In genomic region chr1:117651616-117652015, GRCh38 we compare ENCODE assay signal across 19 cellular contexts. TPM values are rescaled to one million over a fixed set of nuclear protein-coding genes. Genes with fewer than 3 reads are reported as not detected.
DNase-seq lines count a peak whose midpoint lies in the region; ATAC-seq and TF ChIP-seq lines count a peak whose summit lies in the region.
"Had no signal": no experiment of that assay in that cellular context is flagged by ENCODE, and none has a peak within 500 bp of the region (broad histone marks: within the 10 kb centered on the region; RNA-seq: fewer than 3 reads in every experiment).

No MANE protein-coding gene starts in this region.

- peak overlapping the region; percentile 3 for H3K27ac Mint-ChIP-seq in activated CD8-positive, alpha-beta memory T cell treated with anti-CD3 and anti-CD28 coated beads, Interleukin-2, amount 10 ng/mL, durations not matched to agents 7 days and 5 days
- peak overlapping the region; percentile 66 for H3K27ac Mint-ChIP-seq in CD8-positive, alpha-beta T cell
- peak overlapping the region in 5 of 6 donors; percentile 72 to 99 (median 99) for H3K27ac Mint-ChIP-seq in naive B cell

- peaks cover 10% of the 10 kb centered on the region for H3K27me3 ChIP-seq in CD8-positive, alpha-beta T cell (ENCODE audit: insufficient read depth, low read length)
- H3K27me3 ChIP-seq in Panc1 (ENCODE audit: control insufficient read depth, insufficient read depth, low read length) = no peaks in the 10 kb centered on the region
- H3K27me3 ChIP-seq: BE2C, MG63 had no signal

- in situ Hi-C loops in Panc1 (cut with HindIII; ENCODE audit: low pct_unique_long_range_greater_than_20kb, low sequenced_read_pairs) = no loop called here

- peaks cover 41% of the 10 kb centered on the region for H3K4me1 ChIP-seq in CD8-positive, alpha-beta T cell (ENCODE audit: insufficient read depth, low read length)
- peaks cover 35% of the 10 kb centered on the region for H3K4me1 ChIP-seq in Panc1 (ENCODE audit: control insufficient read depth, insufficient read depth, low read length)

- H3K36me3 ChIP-seq in CD8-positive, alpha-beta T cell (ENCODE audit: insufficient read depth, low read length) = no peaks in the 10 kb centered on the region
- H3K36me3 ChIP-seq in Panc1 (ENCODE audit: control insufficient read depth, insufficient read depth, low read length) = no peaks in the 10 kb centered on the region
- H3K36me3 ChIP-seq: BE2C, MG63 had no signal

- intact Hi-C loops in CD8-positive, alpha-beta T cell (cut with DNase I, micrococcal nuclease) = no loop called here
- intact Hi-C loops in Panc1 (cut with micrococcal nuclease; ENCODE audit: unreplicated experiment) = no loop called here

- H3K9me3 ChIP-seq in CD8-positive, alpha-beta T cell (ENCODE audit: low read length) = no peaks in the 10 kb centered on the region
- no peaks in the 10 kb centered on the region for H3K9me3 ChIP-seq in Panc1 (ENCODE audit: control insufficient read depth, insufficient read depth, low read depth, low read length)
- H3K9me3 ChIP-seq: BE2C, MG63 had no signal

- peaks cover 7% of the 10 kb centered on the region for H3K27me3 Mint-ChIP-seq in activated CD8-positive, alpha-beta memory T cell treated with anti-CD3 and anti-CD28 coated beads, Interleukin-2, amount 10 ng/mL, durations not matched to agents 7 days and 5 days
- H3K27me3 Mint-ChIP-seq in CD8-positive, alpha-beta T cell (ENCODE audit: low read depth) = peaks cover 46% of the 10 kb centered on the region
- H3K27me3 Mint-ChIP-seq in naive B cell = no peaks in the 10 kb centered on the region

- ATAC-seq in activated CD8-positive, alpha-beta memory T cell treated with anti-CD3 and anti-CD28 coated beads, Interleukin-2, amount 10 ng/mL, durations not matched to agents 7 days and 5 days = no peak
- ATAC-seq in CD8-positive, alpha-beta T cell = no peak
- ATAC-seq in Panc1 (no peak), naive B cell (ENCODE audit: low read depth in 2 of 2) (no peak), GM18511 (IDR thresholded peaks at IDR 0.05; ENCODE audit: unreplicated experiment) (no peak), HG02610 (IDR thresholded peaks at IDR 0.05; ENCODE audit: unreplicated experiment) (no peak)
- ATAC-seq: PC-3 had no signal

- POLR2A ChIA-PET in CD8-positive, alpha-beta T cell (lab: Charles Lee) = no interaction called here
- POLR2A ChIA-PET in Panc1 (lab: Charles Lee) = no interaction called here

- H3K36me3 Mint-ChIP-seq in activated CD8-positive, alpha-beta memory T cell treated with anti-CD3 and anti-CD28 coated beads, Interleukin-2, amount 10 ng/mL, durations not matched to agents 7 days and 5 days = peaks cover 1% of the 10 kb centered on the region
- H3K36me3 Mint-ChIP-seq in CD8-positive, alpha-beta T cell = no peaks in the 10 kb centered on the region
- no peaks in the 10 kb centered on the region for H3K36me3 Mint-ChIP-seq in naive B cell

- no TSS peak for BruUV-seq in Panc1 (replicated peaks; lab: Mats Ljungman, UMichigan)

- H3K27ac ChIP-seq in CD8-positive, alpha-beta T cell (ENCODE audit: low read depth, low read length) = no peak overlapping the region
- H3K27ac ChIP-seq in Panc1 (ENCODE audit: low read length) = peak overlapping the region; percentile 29; the same call in 1 of the 2 replicates

- H3K4me3 ChIP-seq in CD8-positive, alpha-beta T cell (ENCODE audit: low read depth, low read length) = no peak overlapping the region
- H3K4me3 ChIP-seq in Panc1 (ENCODE audit: low read depth in 2 of 2, low read length in 2 of 2) = no peak overlapping the region
- H3K4me3 ChIP-seq: MG63 had no signal

- DNase-seq in activated CD8-positive, alpha-beta memory T cell treated with anti-CD3 and anti-CD28 coated beads, Interleukin-2, amount 10 ng/mL, durations not matched to agents 7 days and 5 days = no peak
- no peak for DNase-seq in activated CD8-positive, alpha-beta memory T cell treated with anti-CD3 and anti-CD28 coated beads, Interleukin-2, amount 50 U/mL, for 4 hours
- no peak for DNase-seq in CD8-positive, alpha-beta T cell
- no peak for DNase-seq in Panc1 (ENCODE audit: low read depth, low spot score)
- DNase-seq in naive B cell = no peak
- no peak for DNase-seq in HCEC 1CT
- DNase-seq: 8988T, BE2C, H7, Kasumi-1, MG63, NCI-H1092 treated with DMSO at 0.1 percent for 48 hours, NCI-H146, NCI-H2081, NCI-H510A, NCI-H774, PC-3 had no signal

- CTCF ChIA-PET in activated CD8-positive, alpha-beta memory T cell treated with anti-CD3 and anti-CD28 coated beads, Interleukin-2, amount 10 ng/mL, durations not matched to agents 7 days and 5 days (lab: Charles Lee) = interaction anchor here (1.3 to 2.1 kb wide), 4 partner anchors 9 to 22 kb away, joined by 4 to 7 read pairs (median 6); no protein-coding TSS in a partner anchor
- CTCF ChIA-PET in CD8-positive, alpha-beta T cell (lab: Charles Lee) = interaction anchor here (1.3 to 1.4 kb wide), 2 partner anchors 9 to 117 kb away, joined by 5 read pairs; no protein-coding TSS in a partner anchor
- CTCF ChIA-PET in Panc1 (lab: Charles Lee) = no interaction called here

- TF ChIP-seq CTCF in CD8-positive, alpha-beta T cell (IDR thresholded peaks at IDR 0.05) = no peak
- no peak for TF ChIP-seq CTCF in Panc1 (IDR thresholded peaks at IDR 0.05)

- H3K4me1 Mint-ChIP-seq in activated CD8-positive, alpha-beta memory T cell treated with anti-CD3 and anti-CD28 coated beads, Interleukin-2, amount 10 ng/mL, durations not matched to agents 7 days and 5 days = peaks cover 62% of the 10 kb centered on the region
- peaks cover 63% of the 10 kb centered on the region for H3K4me1 Mint-ChIP-seq in CD8-positive, alpha-beta T cell (ENCODE audit: low read depth)
- peaks cover 73 to 90% (median 90%) of the 10 kb centered on the region in 3 donors for H3K4me1 Mint-ChIP-seq in naive B cell

- H3K9me3 Mint-ChIP-seq in activated CD8-positive, alpha-beta memory T cell treated with anti-CD3 and anti-CD28 coated beads, Interleukin-2, amount 10 ng/mL, durations not matched to agents 7 days and 5 days (ENCODE audit: low read depth) = no peaks in the 10 kb centered on the region
- no peaks in the 10 kb centered on the region for H3K9me3 Mint-ChIP-seq in CD8-positive, alpha-beta T cell
- no peaks in the 10 kb centered on the region for H3K9me3 Mint-ChIP-seq in naive B cell

- H3K4me3 Mint-ChIP-seq in activated CD8-positive, alpha-beta memory T cell treated with anti-CD3 and anti-CD28 coated beads, Interleukin-2, amount 10 ng/mL, durations not matched to agents 7 days and 5 days = no peak overlapping the region
- no peak overlapping the region for H3K4me3 Mint-ChIP-seq in CD8-positive, alpha-beta T cell
- peak overlapping the region in 2 of 8 donors; percentile 51 to 67 for H3K4me3 Mint-ChIP-seq in naive B cell

RNA-seq across cellular contexts. Expression of gene TENT5C, which starts 45.8 kb away (rescaled TPM):
- 10 to 100 TPM; 41.6 to 50.3 TPM for total RNA-seq in activated CD8-positive, alpha-beta memory T cell treated with anti-CD3 and anti-CD28 coated beads, Interleukin-2, amount 10 ng/mL, durations not matched to agents 7 days and 5 days
- total RNA-seq in CD8-positive, alpha-beta T cell = 100 to 1,000 TPM; 146 to 150 TPM
- total RNA-seq in Panc1 (2021; ENCODE audit: unreplicated experiment) = 8.9 TPM
- 2.9 TPM for polyA plus RNA-seq in Panc1 (2012; ENCODE audit: insufficient read length)
- 10 to 100 TPM; 55.9 to 92.4 (median 65.2) TPM for polyA plus RNA-seq in naive B cell (ENCODE audit: low read depth in 6 of 6)

Comparison
In these comparisons a context has a peak if more than half of its experiments do, and no peak if none do; other contexts are left out.
1. H3K27ac Mint-ChIP-seq: peak in every context shown above with its lines; median percentile 99 in naive B cell; 66 in CD8-positive, alpha-beta T cell; 3 in activated CD8-positive, alpha-beta memory T cell treated with anti-CD3 and anti-CD28 coated beads, Interleukin-2, amount 10 ng/mL, durations not matched to agents 7 days and 5 days.